15 cellular contexts compared by ENCODE assay signal in the genomic region with DNA sequence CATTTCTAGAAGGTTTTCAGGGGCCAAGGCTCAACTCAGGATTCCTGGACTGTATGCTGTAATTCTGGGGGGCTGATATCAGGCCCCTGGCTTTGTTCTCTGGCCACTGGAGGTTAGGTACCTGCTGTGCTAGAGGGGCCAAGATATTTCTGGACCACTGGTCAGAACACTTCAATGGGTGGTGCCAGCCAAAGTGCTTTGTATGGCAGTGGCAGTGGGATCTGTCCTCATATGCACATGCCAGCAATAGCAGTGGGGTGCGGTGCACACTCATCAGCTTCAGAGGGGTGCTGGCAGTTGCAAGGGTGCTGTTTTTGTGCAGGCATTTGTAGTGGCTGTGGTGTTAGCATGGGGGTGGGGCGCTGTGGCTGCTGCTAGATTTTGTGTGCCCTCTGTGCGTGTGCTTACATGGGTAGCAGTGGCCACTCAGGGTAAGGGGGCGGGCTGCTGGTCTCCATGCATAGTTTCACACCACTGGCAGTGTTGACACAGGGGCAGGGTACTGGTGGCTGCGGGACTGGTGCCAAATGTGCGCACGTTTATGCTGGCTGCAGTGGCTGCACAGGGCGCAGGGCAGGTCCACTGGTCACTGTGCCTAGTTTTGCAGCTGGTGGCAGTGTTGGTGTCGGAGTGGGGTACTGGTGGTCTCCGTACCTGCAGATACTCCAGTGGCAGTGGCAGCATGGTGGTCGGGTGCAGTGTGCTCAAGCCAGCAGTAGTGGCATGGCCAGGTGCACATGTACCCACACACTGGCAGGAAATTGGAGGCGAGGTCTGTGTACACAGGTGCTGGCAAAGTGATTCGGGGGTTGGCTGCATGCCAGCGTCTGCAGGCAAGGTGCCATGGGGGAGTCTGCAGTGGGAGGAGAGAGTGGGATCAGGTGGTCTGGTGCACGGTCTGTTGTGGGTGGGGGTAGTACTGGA. TPM values are rescaled to one million over a fixed set of nuclear protein-coding genes. Genes with fewer than 3 reads are reported as not detected.
DNase-seq lines count a peak whose midpoint lies in the region; ATAC-seq, FAIRE-seq and TF ChIP-seq lines count a peak whose summit lies in the region.
"Had no signal": no experiment of that assay in that cellular context is flagged by ENCODE, and none has a peak within 500 bp of the region (broad histone marks: within the 10 kb centered on the region; RNA-seq: fewer than 3 reads in every experiment).

No MANE protein-coding gene starts in this region.

- no peak overlapping the region for H4K91ac ChIP-seq in H1 (replicated peaks; ENCODE audit: insufficient read length, low read length)

- no peak overlapping the region for H3K56ac ChIP-seq in H1 (replicated peaks; ENCODE audit: insufficient read length, low read depth, low read length)

- TF ChIP-seq CTCF in BE2C (IDR thresholded peaks at IDR 0.05; ENCODE audit: low read depth, low read length): no peak
- TF ChIP-seq CTCF in MM.1S (IDR thresholded peaks at IDR 0.05; ENCODE audit: low read length): no peak
- TF ChIP-seq CTCF in H1 (IDR thresholded peaks at IDR 0.05; ENCODE audit: control extremely low read depth in 1 of 3, insufficient read depth in 1 of 3, low read depth in 1 of 3, low read length in 3 of 3): no peak

- H3K9me3 Mint-ChIP-seq in activated T-helper 17 cell treated with anti-CD3 and anti-CD28 coated beads, Interleukin-2, amount 50 U/mL, for 72 hours: peaks cover 7% of the 10 kb centered on the region

- H3K36me3 ChIP-seq in BE2C: peaks cover 34% of the 10 kb centered on the region
- H3K36me3 ChIP-seq in MM.1S (replicated peaks; ENCODE audit: insufficient read depth, low read length): peaks cover 22% of the 10 kb centered on the region
- peaks cover 11 to 74% (median 47%) of the 10 kb centered on the region in 4 experiments for H3K36me3 ChIP-seq in H1 (ENCODE audit: control insufficient read depth in 2 of 4, insufficient read depth in 4 of 4, low read length in 3 of 4)

- CTCF ChIA-PET in H1 (lab: Charles Lee; ENCODE audit: partially characterized antibody): no interaction called here

- no peaks in the 10 kb centered on the region for H3K23me2 ChIP-seq in H1 (ENCODE audit: low read depth, low read length)

- no peak for ATAC-seq in activated T-helper 17 cell treated with anti-CD3 and anti-CD28 coated beads, Interleukin-2, amount 50 U/mL, for 72 hours (replicated peaks)
- ATAC-seq: HCT116 had no signal

- POLR2A ChIA-PET in H1 (lab: Charles Lee; ENCODE audit: partially characterized antibody): no interaction called here

- peak overlapping the region; percentile 3; the same call in 1 of the 2 replicates for H4K8ac ChIP-seq in H1 (ENCODE audit: extremely low read depth, insufficient read depth, low read length)

- H3K18ac ChIP-seq in H1 (ENCODE audit: extremely low read depth, low read length): no peak overlapping the region

- no peaks in the 10 kb centered on the region for H3K9me2 ChIP-seq in MM.1S (replicated peaks; ENCODE audit: insufficient read depth, low read length)

- 0 out of 2 replicates have a peak overlapping the region, but pooled peaks have one; percentile 20 for H3K4me2 ChIP-seq in MM.1S (ENCODE audit: low read depth, low read length)
- no peak overlapping the region for H3K4me2 ChIP-seq in H1 (ENCODE audit: insufficient read depth in 1 of 2, low read depth in 2 of 2, low read length in 2 of 2)

- WGBS in H1 (ENCODE audit: extremely low coverage in 1 of 2, insufficient coverage in 1 of 2, insufficient read length in 1 of 2, insufficient replicate concordance in 2 of 2, low coverage in 1 of 2, low lambda C conversion rate in 2 of 2, missing lambda C conversion rate in 1 of 2), 2 experiments: 91% methylated on average over 15 of the region's 15 CpGs; no CpG with 5 or more reads in 1 of the 2 experiments

- no peak for TF ChIP-seq RAD21 in H1 (IDR thresholded peaks at IDR 0.05 in 1 of 2, conservative IDR thresholded peaks at IDR 0.05 in 1 of 2; ENCODE audit: low read depth in 2 of 2, low read length in 2 of 2)

- H2AFZ ChIP-seq in MM.1S (ENCODE audit: low read length): no peak overlapping the region
- no peak overlapping the region for H2AFZ ChIP-seq in H1 (ENCODE audit: low read length)
- H2AFZ ChIP-seq: parathyroid adenoma had no signal

- no peak for FAIRE-seq in H1 (lab: Jason Lieb, UNC)

- H3K27ac Mint-ChIP-seq in activated T-helper 17 cell treated with anti-CD3 and anti-CD28 coated beads, Interleukin-2, amount 50 U/mL, for 72 hours: no peak overlapping the region

- no peak for TF ChIP-seq POLR2A in H1 (IDR thresholded peaks at IDR 0.05; ENCODE audit: control extremely low read depth in 1 of 2, low read depth in 2 of 2, low read length in 2 of 2)

- H2BK20ac ChIP-seq in H1 (ENCODE audit: low read length): no peak overlapping the region

- no peaks in the 10 kb centered on the region for H3K27me3 Mint-ChIP-seq in activated T-helper 17 cell treated with anti-CD3 and anti-CD28 coated beads, Interleukin-2, amount 50 U/mL, for 72 hours

- peaks cover 99% of the 10 kb centered on the region for H3K36me3 Mint-ChIP-seq in activated T-helper 17 cell treated with anti-CD3 and anti-CD28 coated beads, Interleukin-2, amount 50 U/mL, for 72 hours (ENCODE audit: low read depth)

- H3K9me3 ChIP-seq in BE2C: no peaks in the 10 kb centered on the region
- H3K9me3 ChIP-seq in MM.1S (replicated peaks; ENCODE audit: insufficient read depth, low read length): no peaks in the 10 kb centered on the region
- H3K9me3 ChIP-seq in H1 (ENCODE audit: insufficient read depth in 2 of 2, low read depth in 1 of 2, low read length in 1 of 2): no peaks in the 10 kb centered on the region

- no peak overlapping the region for H3K14ac ChIP-seq in H1 (ENCODE audit: insufficient read length)

- no peak overlapping the region for H3K23ac ChIP-seq in H1 (ENCODE audit: insufficient read length)

- H3K4ac ChIP-seq in H1 (replicated peaks; ENCODE audit: insufficient read length, low read depth, low read length): no peak overlapping the region

- H2BK120ac ChIP-seq in H1 (replicated peaks; ENCODE audit: low read depth, low read length): no peak overlapping the region

- H3K4me1 ChIP-seq in BE2C (no peaks in the 10 kb centered on the region), MM.1S (ENCODE audit: low read length) (peaks cover 24% of the 10 kb centered on the region), H1 (replicated peaks in 1 of 4; ENCODE audit: control insufficient read depth in 3 of 4, insufficient read depth in 4 of 4, low read length in 3 of 4) (no peaks in the 10 kb centered on the region)

- H3K27me3 ChIP-seq in BE2C (no peaks in the 10 kb centered on the region), MM.1S (replicated peaks; ENCODE audit: insufficient read depth, low read length) (no peaks in the 10 kb centered on the region), H1 (replicated peaks in 1 of 4; ENCODE audit: control insufficient read depth in 3 of 4, extremely low read depth in 1 of 4, insufficient read depth in 3 of 4, low read length in 3 of 4) (no peaks in the 10 kb centered on the region)

- H4K20me1 ChIP-seq in MM.1S (ENCODE audit: insufficient read depth, low read length) (no peaks in the 10 kb centered on the region), H1 (replicated peaks in 1 of 2; ENCODE audit: control insufficient read depth in 1 of 2, insufficient read depth in 2 of 2, low read length in 2 of 2) (peaks cover 0 to 8% of the 10 kb centered on the region in 2 experiments)

- H3K4me3 ChIP-seq in BE2C (ENCODE audit: low read depth, low read length): no peak overlapping the region
- H3K4me3 ChIP-seq in MM.1S (ENCODE audit: low read length): no peak overlapping the region
- H3K4me3 ChIP-seq in H1 (ENCODE audit: extremely low read depth in 1 of 4, insufficient read depth in 2 of 4, low read depth in 3 of 4, low read length in 4 of 4): no peak overlapping the region

- H3K9ac ChIP-seq in MM.1S (ENCODE audit: low read length) (no peak overlapping the region), H1 (replicated peaks in 1 of 4; ENCODE audit: extremely low read depth in 1 of 4, low read depth in 3 of 4, low read length in 3 of 4) (no peak overlapping the region)
- H3K9ac ChIP-seq: parathyroid adenoma had no signal

- H3K4me3 Mint-ChIP-seq in activated T-helper 17 cell treated with anti-CD3 and anti-CD28 coated beads, Interleukin-2, amount 50 U/mL, for 72 hours: no peak overlapping the region

- peaks cover 6% of the 10 kb centered on the region; the same call in 1 of the 2 replicates for H3K79me1 ChIP-seq in H1 (ENCODE audit: low read depth, low read length)

- no peaks in the 10 kb centered on the region for H3F3A ChIP-seq in MM.1S (ENCODE audit: insufficient read depth, low read length)

- no peaks in the 10 kb centered on the region for H3K4me1 Mint-ChIP-seq in activated T-helper 17 cell treated with anti-CD3 and anti-CD28 coated beads, Interleukin-2, amount 50 U/mL, for 72 hours

- no peak overlapping the region for H2BK12ac ChIP-seq in H1 (ENCODE audit: low read depth, low read length)

- peak; percentile 21 for DNase-seq in BE2C
- peak; percentile 71 for DNase-seq in MM.1S
- DNase-seq in NCI-H2196 treated with DMSO at 0.1 percent for 48 hours (lab: John Stamatoyannopoulos, UW; ENCODE audit: unreplicated experiment): peak; percentile 62
- DNase-seq in H1 (ENCODE audit: low read depth in 1 of 2, low spot score in 2 of 2): no peak
- no peak for DNase-seq in stimulated activated CD8-positive, alpha-beta memory T cell treated with anti-CD3 and anti-CD28 coated beads, Interleukin-4, amount 100 ng/mL, for 48 hours
- DNase-seq in OCI-M1 (lab: John Stamatoyannopoulos, UW): no peak
- no peak for DNase-seq in NAMALWA (ENCODE audit: low spot score)
- DNase-seq: activated naive CD4-positive, alpha-beta T cell treated with Interleukin-2 at 50 U/mL for 16 hours; caudate nucleus; EL; mesenchymal stem cell; stimulated activated CD4-positive, alpha-beta T cell treated with anti-CD3 and anti-CD28 coated beads, Interleukin-15, amount 100 ng/mL, for 24 hours had no signal

- no peak overlapping the region for H4K5ac ChIP-seq in H1 (ENCODE audit: insufficient read length, low read depth, low read length)

- H3K27ac ChIP-seq in MM.1S (ENCODE audit: low read length) (peak overlapping the region; percentile 15; the same call in 1 of the 2 replicates), H1 (ENCODE audit: low read depth, low read length) (no peak overlapping the region)
- H3K27ac ChIP-seq: parathyroid adenoma had no signal

- no peak overlapping the region; the same call in 1 of the 2 replicates for H2BK5ac ChIP-seq in H1 (ENCODE audit: low read depth, low read length)

- no peak overlapping the region for H2BK15ac ChIP-seq in H1 (ENCODE audit: low read length)

- H3K79me2 ChIP-seq in MM.1S (ENCODE audit: low read length) (peaks cover 8% of the 10 kb centered on the region), H1 (ENCODE audit: control insufficient read depth in 1 of 2, insufficient read depth in 2 of 2, low read length in 2 of 2) (no peaks in the 10 kb centered on the region)

- no peak overlapping the region for H2AK5ac ChIP-seq in H1 (ENCODE audit: low read depth, low read length)

- TF ChIP-seq EP300 in H1 (IDR thresholded peaks at IDR 0.05; ENCODE audit: borderline replicate concordance in 1 of 2, low read depth in 2 of 2, low read length in 2 of 2): no peak

RNA-seq across cellular contexts. Expression of gene NOPCHAP1, which starts 12.6 kb away (rescaled TPM):
- polyA plus RNA-seq in BE2C (2012; ENCODE audit: insufficient read depth, insufficient read length, low read depth): 11.0 TPM
- total RNA-seq in H1 (2021; fragmentation: NEBNext Ultra II Directional; extraction: Animal tissue kit (Norgen Biotek cat#: 25700)): 39.5 and 43.7 TPM in 2 replicates
- 14.9 and 17.2 TPM in 2 replicates for polyA plus RNA-seq in H1 (2011; rRNA removed)
- 16.0 TPM for polyA plus RNA-seq in H1 (2011; cell fraction: cytosol; rRNA removed)
- 19.5 TPM for polyA plus RNA-seq in H1 (2011; cell fraction: nucleus; rRNA removed)
- polyA plus RNA-seq in H1 (2012, experiment 1 of 2): 19.2 to 51.3 TPM (median 39.9 TPM) in 4 replicates
- 11.9 TPM for polyA plus RNA-seq in H1 (2012, experiment 2 of 2)
- 30.6 TPM for polyA plus RNA-seq in H1 (2013, experiment 1 of 2)
- polyA plus RNA-seq in H1 (2013, experiment 2 of 2): 33.2 TPM
- 18.7 and 21.9 TPM in 2 replicates for polyA minus RNA-seq in H1 (2011; rRNA and poly(A)+ RNA removed)
- polyA minus RNA-seq in H1 (2011; cell fraction: cytosol; rRNA and poly(A)+ RNA removed): 21.9 TPM
- polyA minus RNA-seq in H1 (2011; cell fraction: nucleus; rRNA and poly(A)+ RNA removed): 21.9 TPM
- total RNA-seq in activated T-helper 17 cell treated with anti-CD3 and anti-CD28 coated beads, Interleukin-2, amount 50 U/mL, for 72 hours: 10 to 100 TPM; 20.4 to 31.8 TPM

RNA-seq across cellular contexts. Expression of gene SLC41A2, which starts 40.6 kb away (rescaled TPM):
- not detected for polyA plus RNA-seq in BE2C (2012; ENCODE audit: insufficient read depth, insufficient read length, low read depth)
- total RNA-seq in H1 (2021; fragmentation: NEBNext Ultra II Directional; extraction: Animal tissue kit (Norgen Biotek cat#: 25700)): 3.0 and 4.7 TPM in 2 replicates
- 0.66 and 0.79 TPM in 2 replicates for polyA plus RNA-seq in H1 (2011; rRNA removed)
- polyA plus RNA-seq in H1 (2011; cell fraction: cytosol; rRNA removed): 0.62 TPM
- 0.09 TPM for polyA plus RNA-seq in H1 (2011; cell fraction: nucleus; rRNA removed)
- 0.76 to 1.1 TPM (median 0.83 TPM) in 4 replicates for polyA plus RNA-seq in H1 (2012, experiment 1 of 2)
- 0.24 TPM for polyA plus RNA-seq in H1 (2012, experiment 2 of 2)
- polyA plus RNA-seq in H1 (2013, experiment 1 of 2): 2.3 TPM
- polyA plus RNA-seq in H1 (2013, experiment 2 of 2): 2.6 TPM
- 0.85 and 2.0 TPM in 2 replicates for polyA minus RNA-seq in H1 (2011; rRNA and poly(A)+ RNA removed)
- polyA minus RNA-seq in H1 (2011; cell fraction: cytosol; rRNA and poly(A)+ RNA removed): 1.2 TPM
- polyA minus RNA-seq in H1 (2011; cell fraction: nucleus; rRNA and poly(A)+ RNA removed): 2.1 TPM
- 10 to 100 TPM; 16.8 to 52.8 TPM for total RNA-seq in activated T-helper 17 cell treated with anti-CD3 and anti-CD28 coated beads, Interleukin-2, amount 50 U/mL, for 72 hours

Comparison
In these comparisons a context has a peak if more than half of its experiments do, and no peak if none do; other contexts are left out.
1. DNase-seq: peak in BE2C (single experiment), MM.1S (single experiment) and NCI-H2196 treated with DMSO at 0.1 percent for 48 hours (single experiment); none in H1 (0 of 2), stimulated activated CD8-positive, alpha-beta memory T cell treated with anti-CD3 and anti-CD28 coated beads, Interleukin-4, amount 100 ng/mL, for 48 hours (single experiment), OCI-M1 (single experiment) and NAMALWA (single experiment).